In the genomic region with DNA sequence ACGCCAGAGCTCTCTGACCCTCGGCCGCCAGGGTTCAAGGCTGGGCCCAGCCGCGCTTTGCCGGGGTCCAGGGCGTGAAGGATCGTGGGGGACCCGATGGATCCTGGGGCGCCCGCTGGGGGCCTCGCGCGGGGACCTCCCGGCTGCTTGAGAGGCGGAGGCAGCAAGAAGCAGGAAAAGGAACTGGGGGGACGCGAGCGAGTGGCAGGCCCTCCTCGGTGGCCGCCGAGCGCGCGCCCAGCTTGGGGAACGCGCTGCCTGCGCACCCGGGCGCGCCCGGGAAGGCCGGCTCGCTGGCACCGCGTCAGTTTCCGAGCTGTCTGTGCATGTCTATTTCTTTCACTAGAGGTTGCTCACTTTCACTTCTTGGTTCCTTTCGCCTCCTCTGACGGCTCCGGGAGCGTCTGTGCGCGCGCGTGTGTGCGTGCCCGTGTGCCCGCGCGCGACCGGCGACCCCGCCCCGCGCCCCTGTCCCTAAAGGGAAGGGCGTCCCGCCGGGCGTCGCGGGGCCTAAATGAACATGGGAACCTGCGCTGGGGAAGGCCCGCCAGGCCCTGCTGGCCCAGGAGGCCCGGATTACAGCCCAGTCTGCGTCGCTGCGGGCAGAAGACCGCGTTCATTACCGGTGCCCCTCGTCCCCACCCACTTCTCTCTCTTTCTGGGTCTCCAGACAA, we compare ENCODE assay signal across 8 cellular contexts.
DNase-seq lines count a peak whose midpoint lies in the region; ATAC-seq and TF ChIP-seq lines count a peak whose summit lies in the region.

No MANE protein-coding gene starts in this region.

- H3K27ac ChIP-seq in heart right ventricle: peak overlapping the region; percentile 90 to 99 (median 96)
- peak overlapping the region; percentile 91 to 98 (median 95) for H3K27ac ChIP-seq in transverse colon

- peak; percentile 29 to 76 for DNase-seq in NCI-H524 (lab: John Stamatoyannopoulos, UW)
- no peak for DNase-seq in NCI-H524 treated with DMSO at 0.1 percent for 48 hours (lab: John Stamatoyannopoulos, UW)
- peak; percentile 67 for DNase-seq in HT-29 (ENCODE audit: low spot score)
- peak; percentile 55 for DNase-seq in SW480 (ENCODE audit: low spot score)
- DNase-seq in adipocyte (ENCODE audit: low read depth): peak; percentile 81
- peak; percentile 87 to 88 for DNase-seq in heart right ventricle
- peak; percentile 95 for DNase-seq in posterior vena cava (ENCODE audit: low spot score)
- DNase-seq in transverse colon: peak; percentile 82

- peak overlapping the region; percentile 67 for H3K4me3 ChIP-seq in adipocyte (ENCODE audit: low read length)
- peak overlapping the region; percentile 16 to 75 (median 60) for H3K4me3 ChIP-seq in heart right ventricle
- H3K4me3 ChIP-seq in transverse colon: peak overlapping the region; percentile 41 to 76 (median 54)

- H3K9ac ChIP-seq in adipocyte (ENCODE audit: low read length): peak overlapping the region; percentile 87

- no peak for TF ChIP-seq EP300 in transverse colon (IDR thresholded peaks at IDR 0.05; ENCODE audit: low read depth)

- peak in 6 of 9 donors; percentile 12 to 55 (median 36) for TF ChIP-seq CTCF in heart right ventricle (IDR thresholded peaks at IDR 0.05)
- peak in 2 of 5 experiments; percentile 26 to 33 for TF ChIP-seq CTCF in transverse colon (IDR thresholded peaks at IDR 0.05)

- WGBS in heart right ventricle, 2 donors: 3% methylated on average over 71 to 72 of the region's 72 CpGs
- WGBS in transverse colon (ENCODE audit: low coverage in 1 of 2), 2 donors: 2% methylated on average over 72 of the region's 72 CpGs; no CpG with 5 or more reads in 1 of the 2 donors

- H3K9me3 ChIP-seq in adipocyte (ENCODE audit: control insufficient read depth, low read length): no peaks in the 10 kb centered on the region
- H3K9me3 ChIP-seq in heart right ventricle: no peaks in the 10 kb centered on the region
- H3K9me3 ChIP-seq in transverse colon: no peaks in the 10 kb centered on the region

- peaks cover 6% of the 10 kb centered on the region for H3K4me1 ChIP-seq in adipocyte (ENCODE audit: control insufficient read depth, insufficient read depth, low read length)
- H3K4me1 ChIP-seq in heart right ventricle: peaks cover 6 to 22% (median 17%) of the 10 kb centered on the region in 9 donors
- peaks cover 12 to 22% (median 17%) of the 10 kb centered on the region in 4 donors for H3K4me1 ChIP-seq in transverse colon

- no peaks in the 10 kb centered on the region for H3K36me3 ChIP-seq in adipocyte (ENCODE audit: control insufficient read depth, insufficient read depth, low read length, severe bottlenecking)
- H3K36me3 ChIP-seq in heart right ventricle: no peaks in the 10 kb centered on the region
- H3K36me3 ChIP-seq in transverse colon: no peaks in the 10 kb centered on the region

- ATAC-seq in heart right ventricle: peak; percentile 87 to 94 (median 89)

- intact Hi-C loops in heart right ventricle (cut with DNase I) (loop anchor here in 2 of 10 donors (1.0 to 10.0 kb wide), 4 partner anchors 46 to 209 kb away; partner anchors contain the start of gene IER5L (in 1 of the 2)), posterior vena cava (cut with DNase I) (no loop called here), transverse colon (cut with DNase I; ENCODE audit: low total_unique reads) (loop anchor here (10.0 kb wide), 1 partner anchor 221 kb away; no protein-coding TSS in a partner anchor)

- peak; percentile 58 for TF ChIP-seq POLR2A in transverse colon (IDR thresholded peaks at IDR 0.05)

- H3K27me3 ChIP-seq in adipocyte (replicated peaks; ENCODE audit: control insufficient read depth, insufficient read depth, low read length) (peaks cover 2% of the 10 kb centered on the region), heart right ventricle (no peaks in the 10 kb centered on the region), transverse colon (no peaks in the 10 kb centered on the region)

- in situ Hi-C loops in transverse colon (cut with MboI; ENCODE audit: low pct_ligation_motif_present in 1 of 4, low pct_unique_long_range_greater_than_20kb in 1 of 4, low sequenced_read_pairs in 3 of 4): no loop called here
